ENCODE assay signal across 19 cellular contexts in genomic region chr9:76537150-76537646, GRCh38.
DNase-seq lines count a peak whose midpoint lies in the region; ATAC-seq and TF ChIP-seq lines count a peak whose summit lies in the region.
"Had no signal": no experiment of that assay in that cellular context is flagged by ENCODE, and none has a peak within 500 bp of the region (broad histone marks: within the 10 kb centered on the region; RNA-seq: fewer than 3 reads in every experiment).

No MANE protein-coding gene starts in this region.

- no peaks in the 10 kb centered on the region for H3K27me3 ChIP-seq in mammary epithelial cell (ENCODE audit: insufficient read depth, low read length)

- peak overlapping the region; percentile 80 for H2AFZ ChIP-seq in mammary epithelial cell (ENCODE audit: low read depth, low read length)

- CTCF ChIA-PET in mammary epithelial cell (lab: Charles Lee; ENCODE audit: low non-redundant PET): no interaction called here

- H4K20me1 ChIP-seq in mammary epithelial cell (ENCODE audit: insufficient read depth, low read length): no peaks in the 10 kb centered on the region

- H3K9me3 ChIP-seq in mammary epithelial cell (replicated peaks; ENCODE audit: insufficient read depth, low read length): no peaks in the 10 kb centered on the region
- H3K9me3 ChIP-seq: prostate gland had no signal

- H3K27ac Mint-ChIP-seq in effector memory CD8-positive, alpha-beta T cell: no peak overlapping the region
- H3K27ac Mint-ChIP-seq: activated naive CD8-positive, alpha-beta T cell treated with anti-CD3 and anti-CD28 coated beads, Interleukin-2, amount 50 U/mL, for 24 hours; activated T-helper 17 cell treated with anti-CD3 and anti-CD28 coated beads, Interleukin-2, amount 50 U/mL, for 72 hours; CD4-positive, alpha-beta T cell; naive B cell; T-helper 2 cell treated with Interferon-gamma antibody and Interleukin-4, amounts not matched to agents 5 μg/mL and 100 μg/mL, for 36 hours had no signal

- dilution Hi-C loops in mammary epithelial cell (cut with HindIII; ENCODE audit: low sequenced_read_pairs): no loop called here

- H3K27ac ChIP-seq in mammary epithelial cell (ENCODE audit: insufficient read depth, low read depth, low read length): no peak overlapping the region
- H3K27ac ChIP-seq: prostate gland had no signal

- in situ Hi-C loops in G401 (cut with HindIII; ENCODE audit: low sequenced_read_pairs) (no loop called here), mammary epithelial cell (cut with MboI; ENCODE audit: low sequenced_read_pairs in 2 of 2) (no loop called here)

- H3K36me3 ChIP-seq in mammary epithelial cell (ENCODE audit: insufficient read depth, low read length): no peaks in the 10 kb centered on the region
- H3K36me3 ChIP-seq: prostate gland had no signal

- H3K4me3 Mint-ChIP-seq in effector memory CD8-positive, alpha-beta T cell: no peak overlapping the region
- H3K4me3 Mint-ChIP-seq: activated naive CD8-positive, alpha-beta T cell treated with anti-CD3 and anti-CD28 coated beads, Interleukin-2, amount 50 U/mL, for 24 hours; activated T-helper 17 cell treated with anti-CD3 and anti-CD28 coated beads, Interleukin-2, amount 50 U/mL, for 72 hours; CD4-positive, alpha-beta T cell; central memory CD8-positive, alpha-beta T cell; naive B cell; T-helper 2 cell treated with Interferon-gamma antibody and Interleukin-4, amounts not matched to agents 5 μg/mL and 100 μg/mL, for 36 hours had no signal

- BruUV-seq in mammary epithelial cell (replicated peaks; lab: Mats Ljungman, UMichigan): no TSS peak

- intact Hi-C loops in mammary epithelial cell (cut with micrococcal nuclease): no loop called here
- intact Hi-C loops in left ventricle myocardium superior (cut with micrococcal nuclease): no loop called here

- peak; percentile 73 for ATAC-seq in left ventricle myocardium superior
- no peak for ATAC-seq in effector memory CD8-positive, alpha-beta T cell (replicated peaks)
- ATAC-seq: activated naive CD8-positive, alpha-beta T cell treated with anti-CD3 and anti-CD28 coated beads, Interleukin-2, amount 50 U/mL, for 24 hours; activated T-helper 17 cell treated with anti-CD3 and anti-CD28 coated beads, Interleukin-2, amount 50 U/mL, for 72 hours had no signal

- H3K9me3 Mint-ChIP-seq in effector memory CD8-positive, alpha-beta T cell: no peaks in the 10 kb centered on the region
- H3K9me3 Mint-ChIP-seq: activated naive CD8-positive, alpha-beta T cell treated with anti-CD3 and anti-CD28 coated beads, Interleukin-2, amount 50 U/mL, for 24 hours; activated T-helper 17 cell treated with anti-CD3 and anti-CD28 coated beads, Interleukin-2, amount 50 U/mL, for 72 hours; CD4-positive, alpha-beta T cell; central memory CD8-positive, alpha-beta T cell; naive B cell; T-helper 2 cell treated with Interferon-gamma antibody and Interleukin-4, amounts not matched to agents 5 μg/mL and 100 μg/mL, for 36 hours had no signal

- H3K9ac ChIP-seq in mammary epithelial cell (ENCODE audit: insufficient read depth, low read length): no peak overlapping the region

- no peaks in the 10 kb centered on the region for H3K79me2 ChIP-seq in mammary epithelial cell (ENCODE audit: insufficient read depth, low read length)

- peaks cover 23% of the 10 kb centered on the region for H3K4me1 ChIP-seq in mammary epithelial cell (ENCODE audit: insufficient read depth, low read length)
- H3K4me1 ChIP-seq: prostate gland had no signal

- H3K4me1 Mint-ChIP-seq in effector memory CD8-positive, alpha-beta T cell (ENCODE audit: low read depth in 2 of 2): peaks cover 3 to 5% of the 10 kb centered on the region in 2 donors
- H3K4me1 Mint-ChIP-seq: central memory CD8-positive, alpha-beta T cell had no signal

- no peaks in the 10 kb centered on the region for H3K36me3 Mint-ChIP-seq in effector memory CD8-positive, alpha-beta T cell (ENCODE audit: insufficient read depth)

- DNase-seq in G401 (ENCODE audit: low spot score) (peak; percentile 80), mammary epithelial cell (no peak), left ventricle myocardium superior (peak; percentile 54), pulmonary artery endothelial cell (ENCODE audit: low read depth, low spot score) (peak; percentile 4), NCI-H345 treated with DMSO at 0.1 percent for 48 hours (lab: John Stamatoyannopoulos, UW; ENCODE audit: unreplicated experiment) (no peak), NCI-H2107 treated with DMSO at 0.1 percent for 48 hours (lab: John Stamatoyannopoulos, UW; ENCODE audit: unreplicated experiment) (no peak), DMS79 treated with DMSO at 0.1 percent for 48 hours (lab: John Stamatoyannopoulos, UW) (no peak)
- no peak for DNase-seq in effector memory CD8-positive, alpha-beta T cell
- DNase-seq: ACHN; activated naive CD8-positive, alpha-beta T cell treated with anti-CD3 and anti-CD28 coated beads, Interleukin-2, amount 50 U/mL, for 24 hours; CD4-positive, alpha-beta T cell; naive B cell; NCI-H187; stimulated activated CD4-positive, alpha-beta T cell treated with anti-CD3 and anti-CD28 coated beads, Interleukin-15, amount 100 ng/mL, for 24 hours; stimulated activated naive CD4-positive, alpha-beta T cell treated with Interleukin-2 at 50 U/mL for 16 hours had no signal

- 35% methylated on average over 9 of the region's 9 CpGs for WGBS in mammary epithelial cell (ENCODE audit: low coverage, missing lambda C conversion rate)

- H3K4me3 ChIP-seq in mammary epithelial cell (replicated peaks in 1 of 3; ENCODE audit: insufficient read depth in 1 of 3, low read depth in 2 of 3, low read length in 3 of 3): no peak overlapping the region
- H3K4me3 ChIP-seq: prostate gland had no signal

- no peaks in the 10 kb centered on the region for H3K27me3 Mint-ChIP-seq in effector memory CD8-positive, alpha-beta T cell
- H3K27me3 Mint-ChIP-seq: activated naive CD8-positive, alpha-beta T cell treated with anti-CD3 and anti-CD28 coated beads, Interleukin-2, amount 50 U/mL, for 24 hours; activated T-helper 17 cell treated with anti-CD3 and anti-CD28 coated beads, Interleukin-2, amount 50 U/mL, for 72 hours; CD4-positive, alpha-beta T cell; central memory CD8-positive, alpha-beta T cell; naive B cell had no signal

- H3K4me2 ChIP-seq in mammary epithelial cell (ENCODE audit: insufficient read depth, low read depth, low read length): no peak overlapping the region

- TF ChIP-seq CTCF in mammary epithelial cell (conservative IDR thresholded peaks at IDR 0.05 in 1 of 2, IDR thresholded peaks at IDR 0.05 in 1 of 2; ENCODE audit: extremely low read depth in 1 of 2, insufficient read depth in 1 of 2, low read depth in 1 of 2, low read length in 2 of 2): no peak

Comparison
In these comparisons a context has a peak if more than half of its experiments do, and no peak if none do; other contexts are left out.
1. DNase-seq: peak in G401 (single experiment), left ventricle myocardium superior (single experiment) and pulmonary artery endothelial cell (single experiment); none in mammary epithelial cell (single experiment), NCI-H345 treated with DMSO at 0.1 percent for 48 hours (single experiment), NCI-H2107 treated with DMSO at 0.1 percent for 48 hours (single experiment), DMS79 treated with DMSO at 0.1 percent for 48 hours (single experiment) and effector memory CD8-positive, alpha-beta T cell (0 of 3).